Comparison of ENCODE assay signal across 12 cellular contexts in the genomic region with DNA sequence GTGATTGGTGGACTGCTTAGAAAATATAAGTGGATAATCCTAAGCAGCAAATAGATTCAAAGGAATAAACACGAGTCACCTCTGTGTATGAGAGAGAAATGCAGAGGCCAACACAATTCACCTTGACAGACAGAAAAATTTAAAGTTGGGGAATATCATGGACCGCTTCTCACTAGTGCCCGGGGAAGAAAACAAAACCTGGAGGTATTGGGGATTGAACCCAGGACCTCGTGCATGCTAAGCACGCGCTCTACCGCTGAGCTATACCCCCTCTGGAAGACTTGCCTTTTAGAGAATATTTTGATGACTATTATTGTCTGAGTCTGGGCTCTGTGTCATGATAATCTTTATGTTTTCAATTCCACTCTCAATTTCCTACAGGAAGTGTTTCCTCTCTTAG.
DNase-seq lines count a peak whose midpoint lies in the region; ATAC-seq and TF ChIP-seq lines count a peak whose summit lies in the region.
"Had no signal": no experiment of that assay in that cellular context is flagged by ENCODE, and none has a peak within 500 bp of the region (broad histone marks: within the 10 kb centered on the region; RNA-seq: fewer than 3 reads in every experiment).

No MANE protein-coding gene starts in this region.

- no peaks in the 10 kb centered on the region for H3K79me2 ChIP-seq in osteoblast (ENCODE audit: insufficient read depth, low read length)

- peaks cover 98% of the 10 kb centered on the region for H3K27me3 Mint-ChIP-seq in activated T-cell treated with anti-CD3 and anti-CD28 coated beads, Interleukin-2, amount 50 U/mL, for 24 hours
- H3K27me3 Mint-ChIP-seq in activated naive CD8-positive, alpha-beta T cell = peaks cover 79% of the 10 kb centered on the region

- TF ChIP-seq CTCF in osteoblast (IDR thresholded peaks at IDR 0.05; ENCODE audit: extremely low read depth, low read depth, low read length) = no peak

- peak overlapping the region; percentile 20 for H3K4me2 ChIP-seq in osteoblast (ENCODE audit: insufficient read depth, low read length)

- 4% methylated on average over 7 of the region's 7 CpGs for WGBS in right cardiac atrium

- no peak for DNase-seq in activated T-cell treated with anti-CD3 and anti-CD28 coated beads, Interleukin-2, amount 50 U/mL, for 24 hours
- no peak for DNase-seq in activated T-cell treated with anti-CD3 and anti-CD28 coated beads, Interleukin-2, amount 50 U/mL, for 48 hours
- peak; percentile 43 for DNase-seq in LHCN-M2 (ENCODE audit: low read depth)
- DNase-seq in osteoblast (ENCODE audit: insufficient read length, low spot score, missing footprints) = no peak
- no peak for DNase-seq in superior temporal gyrus (ENCODE audit: extremely low spot score)
- no peak for DNase-seq in right cardiac atrium
- DNase-seq: NCI-H1417, SHP77 treated with DMSO at 0.1 percent for 48 hours had no signal

- no peak overlapping the region for H2AFZ ChIP-seq in osteoblast (ENCODE audit: low read length)

- H3K36me3 ChIP-seq in osteoblast (ENCODE audit: insufficient read depth, low read length) = no peaks in the 10 kb centered on the region

- H3K4me3 Mint-ChIP-seq in activated T-cell treated with anti-CD3 and anti-CD28 coated beads, Interleukin-2, amount 50 U/mL, for 24 hours = no peak overlapping the region
- H3K4me3 Mint-ChIP-seq in activated naive CD8-positive, alpha-beta T cell = peak overlapping the region; percentile 43
- H3K4me3 Mint-ChIP-seq: central memory CD8-positive, alpha-beta T cell; mesothelial cell of epicardium had no signal

- no peaks in the 10 kb centered on the region for H4K20me1 ChIP-seq in osteoblast (ENCODE audit: insufficient read depth, low read length)

- peaks cover 22% of the 10 kb centered on the region for H3K4me1 Mint-ChIP-seq in activated T-cell treated with anti-CD3 and anti-CD28 coated beads, Interleukin-2, amount 50 U/mL, for 24 hours (ENCODE audit: low read depth)
- peaks cover 20% of the 10 kb centered on the region for H3K4me1 Mint-ChIP-seq in activated naive CD8-positive, alpha-beta T cell (ENCODE audit: low read depth)

- H3K27ac ChIP-seq in osteoblast (ENCODE audit: low read depth, low read length) (no peak overlapping the region), right cardiac atrium (ENCODE audit: low read length) (no peak overlapping the region)

- peak overlapping the region; percentile 69 for H3K27ac Mint-ChIP-seq in activated T-cell treated with anti-CD3 and anti-CD28 coated beads, Interleukin-2, amount 50 U/mL, for 24 hours
- peak overlapping the region; percentile 61 for H3K27ac Mint-ChIP-seq in activated naive CD8-positive, alpha-beta T cell
- H3K27ac Mint-ChIP-seq: mesothelial cell of epicardium had no signal

- H3K27me3 ChIP-seq in osteoblast (ENCODE audit: insufficient read depth, low read length) (peaks cover 64% of the 10 kb centered on the region), right cardiac atrium (ENCODE audit: control insufficient read depth, insufficient read depth) (peaks cover 5% of the 10 kb centered on the region)

- peaks cover 26% of the 10 kb centered on the region for H3K9me3 Mint-ChIP-seq in activated T-cell treated with anti-CD3 and anti-CD28 coated beads, Interleukin-2, amount 50 U/mL, for 24 hours
- H3K9me3 Mint-ChIP-seq in activated naive CD8-positive, alpha-beta T cell (ENCODE audit: low read depth) = peaks cover 13% of the 10 kb centered on the region
- H3K9me3 Mint-ChIP-seq: mesothelial cell of epicardium had no signal

- H3K4me3 ChIP-seq in osteoblast (ENCODE audit: insufficient read depth, low read length) (no peak overlapping the region), right cardiac atrium (ENCODE audit: low read length) (no peak overlapping the region)

- intact Hi-C loops in right cardiac atrium (cut with DNase I) = no loop called here

- H3K36me3 Mint-ChIP-seq in activated T-cell treated with anti-CD3 and anti-CD28 coated beads, Interleukin-2, amount 50 U/mL, for 24 hours (ENCODE audit: low read depth) = peaks cover 2% of the 10 kb centered on the region
- peaks cover 19% of the 10 kb centered on the region for H3K36me3 Mint-ChIP-seq in activated naive CD8-positive, alpha-beta T cell

- ATAC-seq in HG03135 (IDR thresholded peaks at IDR 0.05; ENCODE audit: unreplicated experiment) = no peak
- ATAC-seq in right cardiac atrium = no peak

- no peaks in the 10 kb centered on the region for H3K9me3 ChIP-seq in osteoblast (ENCODE audit: low read depth, low read length)
- H3K9me3 ChIP-seq in right cardiac atrium (ENCODE audit: control insufficient read depth, low read length) = no peaks in the 10 kb centered on the region

- H3K4me1 ChIP-seq in osteoblast (ENCODE audit: insufficient read depth, low read length) (peaks cover 18% of the 10 kb centered on the region), right cardiac atrium (ENCODE audit: control insufficient read depth, insufficient read depth, low read length) (no peaks in the 10 kb centered on the region)
